In the genomic region with DNA sequence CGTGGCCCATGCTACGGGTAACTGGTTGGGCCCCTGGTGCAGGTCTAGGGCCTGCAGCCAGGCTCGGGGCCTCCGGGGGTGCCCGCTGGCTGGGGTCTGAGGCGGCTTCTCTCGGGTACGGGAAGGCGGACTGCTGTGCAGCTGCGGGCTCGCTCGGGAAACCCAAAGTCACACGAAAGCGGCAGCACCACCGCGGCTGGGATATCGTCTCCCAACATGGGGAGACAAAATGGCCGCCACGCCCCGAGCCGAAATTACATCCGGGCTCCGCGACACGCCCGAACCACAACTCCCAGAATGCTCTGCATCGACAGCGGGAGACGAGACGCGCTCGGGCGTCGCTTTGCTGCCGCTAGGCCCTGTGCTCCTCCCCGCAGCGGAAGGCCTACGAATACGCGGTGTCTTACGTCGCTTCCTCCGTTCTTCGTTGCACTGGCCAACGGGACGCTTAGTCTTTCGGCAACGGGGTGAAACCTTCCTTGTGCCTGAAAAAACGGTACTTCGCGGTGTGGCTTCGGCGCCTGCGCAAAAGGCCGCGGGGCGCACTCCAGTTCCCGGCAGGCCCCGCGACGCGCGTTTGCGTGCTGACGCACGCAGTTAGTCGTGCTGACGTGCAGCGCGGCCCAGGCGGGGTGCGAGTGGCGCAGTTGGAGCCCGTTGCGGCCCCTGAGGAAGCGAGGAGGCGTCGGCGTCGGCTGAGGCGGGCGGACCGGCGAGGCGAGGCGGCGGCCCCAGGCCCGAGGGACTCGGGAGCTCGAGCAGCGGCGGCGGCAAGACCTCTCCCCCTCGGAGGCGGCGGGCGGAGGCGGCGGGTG, we compare ENCODE assay signal across 8 cellular contexts. TPM values are rescaled to one million over a fixed set of nuclear protein-coding genes. Genes with fewer than 3 reads are reported as not detected.
DNase-seq lines count a peak whose midpoint lies in the region; ATAC-seq and TF ChIP-seq lines count a peak whose summit lies in the region.

A gene (plus strand): TSS at position 604 of the 815 bp plus-strand sequence. CDS start 3,727 bp downstream, outside the sequence.

- TF ChIP-seq CTCF in OCI-LY1 (IDR thresholded peaks at IDR 0.05; ENCODE audit: low read length): no peak

- H3K27ac ChIP-seq in OCI-LY1 (ENCODE audit: low read depth, low read length, poor library complexity, severe bottlenecking) (peak within 1 kb of the TSS; percentile 90), mesodermal cell (ENCODE audit: low read depth, low read length, severe bottlenecking) (peak within 1 kb of the TSS; percentile 100)

- DNase-seq in DMS 273 (lab: John Stamatoyannopoulos, UW; ENCODE audit: unreplicated experiment) (peak; percentile 99), HuH-7 (ENCODE audit: low spot score) (peak; percentile 93)
- peak; percentile 92 for DNase-seq in activated CD8-positive, alpha-beta memory T cell treated with anti-CD3 and anti-CD28 coated beads, Interleukin-2, amount 50 U/mL, for 4 hours
- peak; percentile 84 for DNase-seq in stimulated activated CD8-positive, alpha-beta memory T cell treated with anti-CD3 and anti-CD28 coated beads, Interleukin-15, amount 100 ng/mL, for 24 hours (ENCODE audit: low read depth)

- peaks cover 43% of the 10 kb centered on the region for H3K79me2 ChIP-seq in OCI-LY1 (ENCODE audit: insufficient read depth, low read length)

- peak within 1 kb of the TSS; percentile 100 for H3K9ac ChIP-seq in OCI-LY1 (ENCODE audit: low read length)

- 0 to 1% methylated on average over 85 to 89 of the region's 99 CpGs for WGBS in mesodermal cell (ENCODE audit: insufficient coverage in 2 of 2), 2 experiments

- ATAC-seq in GM21526 (IDR thresholded peaks at IDR 0.05; ENCODE audit: low FRiP score, unreplicated experiment): peak; percentile 72

- H2AFZ ChIP-seq in OCI-LY1 (ENCODE audit: low read length): peak within 1 kb of the TSS; percentile 9; the same call in 1 of the 2 replicates

- H3K4me3 ChIP-seq in OCI-LY1 (ENCODE audit: low read depth, low read length, poor library complexity, severe bottlenecking) (peak within 1 kb of the TSS; percentile 94), mesodermal cell (ENCODE audit: extremely low read depth, insufficient read depth, low read length, poor library complexity, severe bottlenecking) (peak within 1 kb of the TSS; percentile 90)

- H3K9me2 ChIP-seq in OCI-LY1 (ENCODE audit: low read depth, low read length): no peaks in the 10 kb centered on the region

- H3K36me3 ChIP-seq in OCI-LY1 (ENCODE audit: insufficient read depth, low read length) (peaks cover 51% of the 10 kb centered on the region), mesodermal cell (ENCODE audit: control insufficient read depth, insufficient read depth, low read length) (peaks cover 33% of the 10 kb centered on the region)

- peak within 1 kb of the TSS; percentile 99 for H3K4me2 ChIP-seq in OCI-LY1 (ENCODE audit: low read length)

- in situ Hi-C loops in endometrial microvascular endothelial cells (cut with HindIII; ENCODE audit: inconsistent ontology term, low pct_unique_long_range_greater_than_20kb, low sequenced_read_pairs): no loop called here

- H3K4me1 ChIP-seq in OCI-LY1 (ENCODE audit: insufficient read depth, low read length, severe bottlenecking) (peaks cover 33% of the 10 kb centered on the region), mesodermal cell (ENCODE audit: control insufficient read depth, insufficient read depth, low read length, poor library complexity, severe bottlenecking) (peaks cover 16% of the 10 kb centered on the region)

- no peaks in the 10 kb centered on the region for H3F3A ChIP-seq in OCI-LY1 (ENCODE audit: insufficient read depth, low read length)

- H3K27me3 ChIP-seq in OCI-LY1 (ENCODE audit: insufficient read depth, low read length): no peaks in the 10 kb centered on the region

- H4K20me1 ChIP-seq in OCI-LY1 (ENCODE audit: insufficient read depth, low read length): peaks cover 7% of the 10 kb centered on the region

- H3K9me3 ChIP-seq in OCI-LY1 (ENCODE audit: low read length): no peaks in the 10 kb centered on the region
- no peaks in the 10 kb centered on the region for H3K9me3 ChIP-seq in mesodermal cell (ENCODE audit: control insufficient read depth, low read length)

RNA-seq across cellular contexts. Expression of the gene that starts here (rescaled TPM):
- total RNA-seq in endometrial microvascular endothelial cells (ENCODE audit: inconsistent ontology term): 69.5 TPM
- 378 TPM for polyA plus RNA-seq in mesodermal cell (2013, experiment 1 of 2)
- polyA plus RNA-seq in mesodermal cell (2013, experiment 2 of 2): 310 TPM

Comparison
In these comparisons a context has a peak if more than half of its experiments do, and no peak if none do; other contexts are left out.
1. Peak in every context shown above with its lines: DNase-seq, ATAC-seq, H3K4me3 ChIP-seq and H3K27ac ChIP-seq.